34 cellular contexts compared by ENCODE assay signal in genomic region chr6:73779943-73780342, GRCh38.
DNase-seq lines count a peak whose midpoint lies in the region; ATAC-seq, FAIRE-seq and TF ChIP-seq lines count a peak whose summit lies in the region.
"Had no signal": no experiment of that assay in that cellular context is flagged by ENCODE, and none has a peak within 500 bp of the region (broad histone marks: within the 10 kb centered on the region; RNA-seq: fewer than 3 reads in every experiment).

No MANE protein-coding gene starts in this region.

- H3K36me3 Mint-ChIP-seq in astrocyte (ENCODE audit: low read depth, unreplicated experiment), result no peaks in the 10 kb centered on the region
- H3K36me3 Mint-ChIP-seq: CD4-positive, alpha-beta memory T cell; CD4-positive, CD25-positive, alpha-beta regulatory T cell; CD8-positive, alpha-beta memory T cell; CD8-positive, alpha-beta T cell had no signal

- no peak overlapping the region for H3K4me2 ChIP-seq in HepG2 (ENCODE audit: low read depth, low read length)
- H3K4me2 ChIP-seq in astrocyte (ENCODE audit: low read length), result no peak overlapping the region
- H3K4me2 ChIP-seq: A549; BLaER1; BLaER1 treated with 17β-estradiol and CSF1 and Interleukin-3, amounts not matched to agents 10 nM and 100 nM had no signal

- no peaks in the 10 kb centered on the region for H3K79me2 ChIP-seq in HepG2 (ENCODE audit: insufficient read depth, low read length)
- no peaks in the 10 kb centered on the region for H3K79me2 ChIP-seq in astrocyte (ENCODE audit: insufficient read depth, low read length)

- in situ Hi-C loops in HepG2 (cut with HindIII; ENCODE audit: extremely low pct_ligation_motif_present, low pct_unique_long_range_greater_than_20kb), result no loop called here

- H3K27ac Mint-ChIP-seq in astrocyte (ENCODE audit: unreplicated experiment), result no peak overlapping the region
- H3K27ac Mint-ChIP-seq: B cell; CD14-positive monocyte; CD4-positive, alpha-beta memory T cell; CD4-positive, alpha-beta T cell; CD4-positive, CD25-positive, alpha-beta regulatory T cell; CD8-positive, alpha-beta memory T cell; CD8-positive, alpha-beta T cell had no signal

- H3K36me3 ChIP-seq in right lobe of liver (no peaks in the 10 kb centered on the region), HepG2 (replicated peaks in 1 of 2; ENCODE audit: control insufficient read depth in 1 of 2, insufficient read depth in 2 of 2, low read length in 2 of 2) (no peaks in the 10 kb centered on the region), astrocyte (ENCODE audit: insufficient read depth, low read length) (no peaks in the 10 kb centered on the region), gastroesophageal sphincter (peaks cover 0 to 4% of the 10 kb centered on the region in 2 donors)
- H3K36me3 ChIP-seq: BE2C; BLaER1; BLaER1 treated with 17β-estradiol and CSF1 and Interleukin-3, amounts not matched to agents 10 nM and 100 nM had no signal

- TF ChIP-seq POLR2A in right lobe of liver (IDR thresholded peaks at IDR 0.05) (no peak), HepG2 (IDR thresholded peaks at IDR 0.05; ENCODE audit: insufficient read depth in 1 of 2, low read depth in 2 of 2, low read length in 2 of 2) (no peak), gastroesophageal sphincter (IDR thresholded peaks at IDR 0.05) (no peak)

- TF ChIP-seq EP300 in HepG2 (IDR thresholded peaks at IDR 0.05; ENCODE audit: low read depth in 2 of 2, low read length in 2 of 2) (no peak), HepG2 (CRISPR knock-in tag; IDR thresholded peaks at IDR 0.05; ENCODE audit: borderline replicate concordance) (no peak), gastroesophageal sphincter (IDR thresholded peaks at IDR 0.05) (no peak)

- DNase-seq in right lobe of liver (no peak), HepG2 (ENCODE audit: low spot score) (no peak), astrocyte (ENCODE audit: low read depth) (no peak), left lobe of liver (ENCODE audit: low spot score) (no peak), HCEC 1CT (no peak)
- DNase-seq: 8988T; ACHN; AML-193; BE2C; C1 segment of cervical spinal cord; Caco-2; Calu3; CD4-positive, alpha-beta memory T cell; CD4-positive, alpha-beta T cell; CD4-positive, CD25-positive, alpha-beta regulatory T cell; CD8-positive, alpha-beta memory T cell; CD8-positive, alpha-beta T cell; COR-L47; DMS 273 treated with DMSO at 0.1 percent for 48 hours; DMS153; DMS53; DMS79; DMS79 treated with DMSO at 0.1 percent for 48 hours; DND-41; EL had no signal

- H3K27ac ChIP-seq in right lobe of liver (no peak overlapping the region), HepG2 (ENCODE audit: extremely low read length, insufficient read depth, low read length) (no peak overlapping the region), astrocyte (ENCODE audit: low read depth, low read length) (no peak overlapping the region), gastroesophageal sphincter (no peak overlapping the region)
- H3K27ac ChIP-seq: 22Rv1; A549; BLaER1; BLaER1 treated with 17β-estradiol and CSF1 and Interleukin-3, amounts not matched to agents 10 nM and 100 nM; C4-2B had no signal

- H3K9ac ChIP-seq in HepG2 (ENCODE audit: insufficient read depth, low read depth, low read length) (no peak overlapping the region), astrocyte (ENCODE audit: low read length) (no peak overlapping the region)
- H3K9ac ChIP-seq: BLaER1; BLaER1 treated with 17β-estradiol and CSF1 and Interleukin-3, amounts not matched to agents 10 nM and 100 nM had no signal

- H4K20me1 ChIP-seq in HepG2 (ENCODE audit: insufficient read depth, low read length) (no peaks in the 10 kb centered on the region), astrocyte (ENCODE audit: insufficient read depth, low read length) (no peaks in the 10 kb centered on the region)
- H4K20me1 ChIP-seq: BLaER1; BLaER1 treated with 17β-estradiol and CSF1 and Interleukin-3, amounts not matched to agents 10 nM and 100 nM had no signal

- H3K9me3 ChIP-seq in right lobe of liver, result no peaks in the 10 kb centered on the region
- no peaks in the 10 kb centered on the region for H3K9me3 ChIP-seq in HepG2 (ENCODE audit: low read length)
- H3K9me3 ChIP-seq in astrocyte (ENCODE audit: insufficient read depth, low read depth, low read length), result no peaks in the 10 kb centered on the region
- no peaks in the 10 kb centered on the region for H3K9me3 ChIP-seq in gastroesophageal sphincter
- H3K9me3 ChIP-seq: A549; BE2C; BLaER1; BLaER1 treated with 17β-estradiol and CSF1 and Interleukin-3, amounts not matched to agents 10 nM and 100 nM; Caco-2 had no signal

- BruUV-seq in HepG2 (replicated peaks; lab: Mats Ljungman, UMichigan), result no TSS peak

- CTCF ChIA-PET in HepG2 (lab: Yijun Ruan, JAX; ENCODE audit: low intra/inter-chr PET ratio, low total read pairs), result no interaction called here

- peak in 3 of 4 donors; percentile 22 to 73 (median 30) for ATAC-seq in right lobe of liver
- no peak for ATAC-seq in HepG2
- ATAC-seq in left lobe of liver, result peak; percentile 78
- no peak for ATAC-seq in gastroesophageal sphincter
- ATAC-seq: A549; CD8-positive, alpha-beta T cell had no signal

- POLR2A ChIA-PET in HepG2 (lab: Yijun Ruan, JAX), result no interaction called here

- no peak for TF ChIP-seq CTCF in right lobe of liver (IDR thresholded peaks at IDR 0.05)
- TF ChIP-seq CTCF in HepG2 (CRISPR knock-in tag; IDR thresholded peaks at IDR 0.05), result no peak
- TF ChIP-seq CTCF in astrocyte (IDR thresholded peaks at IDR 0.05; ENCODE audit: insufficient read depth, low read depth, low read length), result no peak
- no peak for TF ChIP-seq CTCF in gastroesophageal sphincter (IDR thresholded peaks at IDR 0.05)

- FAIRE-seq in HepG2 (lab: Jason Lieb, UNC), result no peak
- FAIRE-seq in astrocyte (lab: Jason Lieb, UNC), result peak; percentile 20
- FAIRE-seq: A549, D721Med had no signal

- H3K4me1 ChIP-seq in right lobe of liver (peaks cover 0 to 14% (median 2%) of the 10 kb centered on the region in 4 donors), HepG2 (ENCODE audit: insufficient read depth, low read length) (no peaks in the 10 kb centered on the region), astrocyte (ENCODE audit: insufficient read depth, low read length) (no peaks in the 10 kb centered on the region), gastroesophageal sphincter (peaks cover 0 to 19% (median 0%) of the 10 kb centered on the region in 3 donors)
- H3K4me1 ChIP-seq: BE2C; BLaER1; BLaER1 treated with 17β-estradiol and CSF1 and Interleukin-3, amounts not matched to agents 10 nM and 100 nM; Caco-2 had no signal

- no peak for TF ChIP-seq RAD21 in HepG2 (CRISPR knock-in tag; IDR thresholded peaks at IDR 0.05)

- H2AFZ ChIP-seq in HepG2 (ENCODE audit: low read length), result no peak overlapping the region
- H2AFZ ChIP-seq in astrocyte (ENCODE audit: low read depth, low read length), result no peak overlapping the region

- no peak overlapping the region for H3K4me3 Mint-ChIP-seq in astrocyte (ENCODE audit: unreplicated experiment)
- H3K4me3 Mint-ChIP-seq: B cell; CD14-positive monocyte; CD4-positive, alpha-beta memory T cell; CD4-positive, alpha-beta T cell; CD4-positive, CD25-positive, alpha-beta regulatory T cell; CD8-positive, alpha-beta memory T cell; CD8-positive, alpha-beta T cell had no signal

- peaks cover 3% of the 10 kb centered on the region for H3K4me1 Mint-ChIP-seq in astrocyte (ENCODE audit: low read depth, unreplicated experiment)
- H3K4me1 Mint-ChIP-seq: B cell; CD14-positive monocyte; CD4-positive, alpha-beta memory T cell; CD4-positive, CD25-positive, alpha-beta regulatory T cell; CD8-positive, alpha-beta memory T cell had no signal

- no peaks in the 10 kb centered on the region for H3K27me3 Mint-ChIP-seq in astrocyte (ENCODE audit: low read depth, unreplicated experiment)
- H3K27me3 Mint-ChIP-seq: B cell; CD4-positive, alpha-beta memory T cell; CD4-positive, alpha-beta T cell; CD4-positive, CD25-positive, alpha-beta regulatory T cell had no signal

- no peaks in the 10 kb centered on the region for H3K9me3 Mint-ChIP-seq in astrocyte (ENCODE audit: unreplicated experiment)
- H3K9me3 Mint-ChIP-seq: CD14-positive monocyte; CD4-positive, alpha-beta memory T cell; CD4-positive, alpha-beta T cell; CD4-positive, CD25-positive, alpha-beta regulatory T cell; CD8-positive, alpha-beta memory T cell; CD8-positive, alpha-beta T cell had no signal

- intact Hi-C loops in right lobe of liver (cut with DNase I) (no loop called here), HepG2 (cut with micrococcal nuclease; ENCODE audit: unreplicated experiment) (no loop called here)

- H3K4me3 ChIP-seq in right lobe of liver (no peak overlapping the region), HepG2 (replicated peaks in 1 of 3; ENCODE audit: insufficient read depth in 1 of 3, low read depth in 2 of 3, low read length in 3 of 3) (no peak overlapping the region), astrocyte (ENCODE audit: insufficient read depth, low read depth, low read length) (no peak overlapping the region), gastroesophageal sphincter (no peak overlapping the region)
- H3K4me3 ChIP-seq: A549; BLaER1; BLaER1 treated with 17β-estradiol and CSF1 and Interleukin-3, amounts not matched to agents 10 nM and 100 nM had no signal

- no peaks in the 10 kb centered on the region for H3K27me3 ChIP-seq in right lobe of liver
- no peaks in the 10 kb centered on the region for H3K27me3 ChIP-seq in HepG2 (ENCODE audit: control insufficient read depth in 1 of 2, insufficient read depth in 2 of 2, low read length in 2 of 2)
- H3K27me3 ChIP-seq in astrocyte (ENCODE audit: insufficient read depth, low read length), result no peaks in the 10 kb centered on the region
- no peaks in the 10 kb centered on the region for H3K27me3 ChIP-seq in gastroesophageal sphincter
- H3K27me3 ChIP-seq: BE2C; BLaER1; BLaER1 treated with 17β-estradiol and CSF1 and Interleukin-3, amounts not matched to agents 10 nM and 100 nM had no signal

TF ChIP-seq in HepG2, 621 proteins besides CTCF, POLR2A, EP300 and RAD21 (continues in another document):
- no peak for TF ChIP-seq ZNF891 (CRISPR knock-in tag; IDR thresholded peaks at IDR 0.05)
- no peak for TF ChIP-seq HMGXB4 (CRISPR knock-in tag; IDR thresholded peaks at IDR 0.05; ENCODE audit: borderline replicate concordance in 1 of 2, low read depth in 1 of 2)
- no peak for TF ChIP-seq ZBTB38 (CRISPR knock-in tag; IDR thresholded peaks at IDR 0.05)
- TF ChIP-seq ZSCAN25 (CRISPR knock-in tag; IDR thresholded peaks at IDR 0.05), result no peak
- no peak for TF ChIP-seq ZNF549 (CRISPR knock-in tag; IDR thresholded peaks at IDR 0.05)
- no peak for TF ChIP-seq ZNF776 (CRISPR knock-in tag; IDR thresholded peaks at IDR 0.05)

Comparison
In these comparisons a context has a peak if more than half of its experiments do, and no peak if none do; other contexts are left out.
1. ATAC-seq: peak in right lobe of liver (3 of 4) and left lobe of liver (single experiment); none in HepG2 (single experiment) and gastroesophageal sphincter (single experiment).